34 cellular contexts compared by ENCODE assay signal in the genomic region with DNA sequence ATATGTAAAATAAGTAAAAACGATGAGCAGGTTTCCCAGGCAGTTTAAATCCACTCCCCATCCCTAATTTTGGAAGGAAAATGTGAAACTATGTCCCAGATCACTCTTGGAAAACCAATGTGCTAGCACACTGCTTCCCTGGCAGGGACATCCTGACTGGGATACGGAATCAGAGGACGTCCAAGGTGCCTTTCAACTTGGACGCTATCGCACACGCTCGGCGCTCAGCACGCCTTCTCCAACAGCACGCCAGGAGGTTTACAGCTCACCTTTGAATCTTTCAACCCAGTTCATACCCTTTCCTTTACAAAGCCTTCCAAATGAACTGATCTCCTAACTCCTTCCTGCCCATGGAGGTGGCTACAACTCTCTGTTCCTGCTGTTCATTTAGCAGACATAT. TPM values are rescaled to one million over a fixed set of nuclear protein-coding genes. Genes with fewer than 3 reads are reported as not detected.
"Had no signal": no experiment of that assay in that cellular context is flagged by ENCODE, and none has a peak within 500 bp of the region (broad histone marks: within the 10 kb centered on the region; RNA-seq: fewer than 3 reads in every experiment).

No MANE protein-coding gene starts in this region.

- H3K36me3 ChIP-seq: cardiac muscle cell, WERI-Rb-1 had no signal

- FAIRE-seq: bronchial epithelial cell, TTC549 had no signal

- ATAC-seq: activated CD4-positive, alpha-beta T cell treated with anti-CD3 and anti-CD28 coated beads for 36 hours; activated CD4-positive, CD25-positive, alpha-beta regulatory T cell treated with anti-CD3 and anti-CD28 coated beads, Interleukin-2, amount 50 U/mL, for 24 hours; activated CD8-positive, alpha-beta memory T cell treated with anti-CD3 and anti-CD28 coated beads, Interleukin-2, amount 10 ng/mL, durations not matched to agents 7 days and 5 days; activated CD8-positive, alpha-beta T cell treated with anti-CD3 and anti-CD28 coated beads, Interleukin-2, amount 10 ng/mL, durations not matched to agents 7 days and 5 days; activated naive CD8-positive, alpha-beta T cell treated with anti-CD3 and anti-CD28 coated beads, Interleukin-2, amount 50 U/mL, for 24 hours; WTC11 had no signal

- H3K9me3 ChIP-seq: ascending aorta had no signal

- H3K27ac ChIP-seq: ascending aorta, cardiac muscle cell, WERI-Rb-1 had no signal

- H3K4me1 ChIP-seq: ascending aorta had no signal

- H3K4me3 ChIP-seq: ascending aorta, cardiac muscle cell had no signal

- DNase-seq: activated CD4-positive, alpha-beta memory T cell treated with anti-CD3 and anti-CD28 coated beads, Interleukin-2, amount 10 ng/mL, durations not matched to agents 7 days and 5 days; activated CD4-positive, alpha-beta T cell treated with anti-CD3 and anti-CD28 coated beads for 1 hour; activated CD4-positive, alpha-beta T cell treated with anti-CD3 and anti-CD28 coated beads for 36 hours; activated CD4-positive, alpha-beta T cell treated with anti-CD3 and anti-CD28 coated beads for 48 hours; activated CD4-positive, alpha-beta T cell treated with anti-CD3 and anti-CD28 coated beads, Interleukin-2, amount 10 ng/mL, durations not matched to agents 7 days and 5 days; activated CD4-positive, alpha-beta T cell treated with anti-CD3 and anti-CD28 coated beads, Interleukin-2, amount 50 U/mL, for 48 hours; activated CD4-positive, CD25-positive, alpha-beta regulatory T cell; activated CD8-positive, alpha-beta memory T cell treated with anti-CD3 and anti-CD28 coated beads for 24 hours; activated CD8-positive, alpha-beta memory T cell treated with anti-CD3 and anti-CD28 coated beads, Interleukin-2, amount 10 ng/mL, durations not matched to agents 7 days and 5 days; activated CD8-positive, alpha-beta memory T cell treated with anti-CD3 and anti-CD28 coated beads, Interleukin-2, amount 50 U/mL, for 48 hours; activated CD8-positive, alpha-beta T cell treated with anti-CD3 and anti-CD28 coated beads, Interleukin-2, amount 10 ng/mL, durations not matched to agents 7 days and 5 days; activated effector memory CD4-positive, alpha-beta T cell treated with Interleukin-2 at 50 U/mL for 16 hours; activated gamma-delta T cell; activated naive CD4-positive, alpha-beta T cell treated with anti-CD3 and anti-CD28 coated beads, Interleukin-2, amount 10 ng/mL, durations not matched to agents 7 days and 5 days; activated naive CD4-positive, alpha-beta T cell treated with Interleukin-2 at 50 U/mL for 16 hours; activated naive CD8-positive, alpha-beta T cell treated with anti-CD3 and anti-CD28 coated beads, Interleukin-2, amount 10 ng/mL, durations not matched to agents 7 days and 5 days; activated naive CD8-positive, alpha-beta T cell treated with anti-CD3 and anti-CD28 coated beads, Interleukin-2, amount 50 U/mL, for 24 hours; activated T-cell treated with anti-CD3 and anti-CD28 coated beads, Interleukin-2, amount 50 U/mL, for 24 hours; activated T-cell treated with anti-CD3 and anti-CD28 coated beads, Interleukin-2, amount 50 U/mL, for 48 hours; amygdala; anterior cingulate cortex; caudate nucleus; cerebellar nuclear complex; T-helper 1 cell; T-helper 2 cell; T-helper 9 cell; WERI-Rb-1 had no signal

- H3K27me3 ChIP-seq: ascending aorta, cardiac muscle cell had no signal

RNA-seq across cellular contexts. Expression of a gene that starts 47.1 kb away (rescaled TPM):
- total RNA-seq: activated CD4-positive, alpha-beta memory T cell treated with anti-CD3 and anti-CD28 coated beads, Interleukin-2, amount 10 ng/mL, durations not matched to agents 7 days and 5 days; activated CD4-positive, alpha-beta T cell treated with anti-CD3 and anti-CD28 coated beads for 36 hours; activated CD4-positive, alpha-beta T cell treated with anti-CD3 and anti-CD28 coated beads, Interleukin-2, amount 10 ng/mL, durations not matched to agents 7 days and 5 days; activated CD8-positive, alpha-beta memory T cell treated with anti-CD3 and anti-CD28 coated beads, Interleukin-2, amount 10 ng/mL, durations not matched to agents 7 days and 5 days; activated CD8-positive, alpha-beta T cell treated with anti-CD3 and anti-CD28 coated beads, Interleukin-2, amount 10 ng/mL, durations not matched to agents 7 days and 5 days; activated naive CD8-positive, alpha-beta T cell treated with anti-CD3 and anti-CD28 coated beads, Interleukin-2, amount 10 ng/mL, durations not matched to agents 7 days and 5 days; activated T-helper 2 cell treated with anti-CD3 and anti-CD28 coated beads, Interferon-gamma antibody, Interleukin-2, Interleukin-4, amounts not matched to agents 10 μg/mL and 5 μg/mL and 100 μg/mL, durations not matched to agents 14 hours and 24 hours and 36 hours had no signal
